9 cellular contexts compared by ENCODE assay signal in genomic region chr17:78873519-78874340, GRCh38. TPM values are rescaled to one million over a fixed set of nuclear protein-coding genes. Genes with fewer than 3 reads are reported as not detected.
A peak's percentile ranks its signal among the peaks of the same experiment; 100 is the strongest.
DNase-seq lines count a peak whose midpoint lies in the region; ATAC-seq, FAIRE-seq and TF ChIP-seq lines count a peak whose summit lies in the region.
"Had no signal": no experiment of that assay in that cellular context is flagged by ENCODE, and none has a peak within 500 bp of the region (broad histone marks: within the 10 kb centered on the region; RNA-seq: fewer than 3 reads in every experiment).

No MANE protein-coding gene starts in this region.

- H3K4me1 Mint-ChIP-seq in naive thymus-derived CD8-positive, alpha-beta T cell: peaks cover 6 to 20% (median 13%) of the 10 kb centered on the region in 4 donors

- intact Hi-C loops in K562 (cut with micrococcal nuclease) (no loop called here), transverse colon (cut with DNase I; ENCODE audit: low total_unique reads) (no loop called here)

- in situ Hi-C loops in K562 (cut with MboI) (no loop called here), transverse colon (cut with MboI; ENCODE audit: low pct_ligation_motif_present in 1 of 4, low pct_unique_long_range_greater_than_20kb in 1 of 4, low sequenced_read_pairs in 3 of 4) (no loop called here)

- H2AFZ ChIP-seq in K562 (ENCODE audit: low read depth, low read length): no peak overlapping the region

- H3K27ac ChIP-seq in K562 (ENCODE audit: extremely low read depth, low read depth, low read length): no peak overlapping the region
- H3K27ac ChIP-seq in transverse colon: peak overlapping the region in 3 of 4 donors; percentile 33 to 56 (median 38)
- H3K27ac ChIP-seq: 22Rv1 had no signal

- no peaks in the 10 kb centered on the region for H3K36me3 ChIP-seq in K562 (ENCODE audit: control insufficient read depth, insufficient read depth, low read length)
- H3K36me3 ChIP-seq in transverse colon: no peaks in the 10 kb centered on the region

- TF ChIP-seq EP300 in K562 (IDR thresholded peaks at IDR 0.05; ENCODE audit: low read length) (no peak), transverse colon (IDR thresholded peaks at IDR 0.05; ENCODE audit: low read depth) (no peak)

- TF ChIP-seq CTCF in K562 (IDR thresholded peaks at IDR 0.05 in 2 of 3, conservative IDR thresholded peaks at IDR 0.05 in 1 of 3; ENCODE audit: insufficient read depth in 2 of 3, low read depth in 1 of 3, low read length in 3 of 3) (no peak), transverse colon (IDR thresholded peaks at IDR 0.05) (no peak)

- peaks cover 6 to 7% of the 10 kb centered on the region in 2 experiments; a peak in 2 of 5 replicates for H3K4me1 ChIP-seq in K562 (replicated peaks in 1 of 2; ENCODE audit: control insufficient read depth in 2 of 2, insufficient read depth in 2 of 2, low read length in 2 of 2)
- H3K4me1 ChIP-seq in transverse colon: peaks cover 4 to 31% (median 16%) of the 10 kb centered on the region in 4 donors

- H3K27me3 ChIP-seq in K562 (ENCODE audit: control insufficient read depth in 2 of 2, insufficient read depth in 2 of 2, low read length in 2 of 2) (peaks cover 20 to 45% of the 10 kb centered on the region in 2 experiments), transverse colon (no peaks in the 10 kb centered on the region)

- H3K79me2 ChIP-seq in K562 (ENCODE audit: control insufficient read depth, insufficient read depth, low read length): no peaks in the 10 kb centered on the region

- H4K20me1 ChIP-seq in K562 (replicated peaks; ENCODE audit: control insufficient read depth, insufficient read depth, low read length): no peaks in the 10 kb centered on the region

- POLR2A ChIA-PET in K562 (lab: Yijun Ruan, JAX): interaction anchor here (0.9 kb wide), 1 partner anchor 10 kb away, joined by 3 read pairs; no protein-coding TSS in a partner anchor
- POLR2A ChIA-PET in naive thymus-derived CD8-positive, alpha-beta T cell (lab: Charles Lee): no interaction called here

- WGBS in K562 (ENCODE audit: insufficient coverage, low coverage, missing lambda C conversion rate): 8% methylated on average over 21 of the region's 21 CpGs
- 53 to 71% methylated on average over 11 to 21 of the region's 21 CpGs for WGBS in transverse colon (ENCODE audit: low coverage in 1 of 2), 2 donors

- no TSS peak for BruUV-seq in K562 (replicated peaks; lab: Mats Ljungman, UMichigan)

- H3K9me3 ChIP-seq in K562 (replicated peaks; ENCODE audit: control insufficient read depth, insufficient read depth, low read depth, low read length) (no peaks in the 10 kb centered on the region), transverse colon (no peaks in the 10 kb centered on the region)

- peak; percentile 66 for DNase-seq in DMS153 (lab: John Stamatoyannopoulos, UW)
- DNase-seq in DMS153 treated with DMSO at 0.1 percent for 48 hours (lab: John Stamatoyannopoulos, UW; ENCODE audit: unreplicated experiment): no peak
- DNase-seq in K562 (ENCODE audit: extremely low read depth in 1 of 4, low spot score in 3 of 4): no peak
- peak; percentile 44 for DNase-seq in kidney tubule cell (ENCODE audit: low spot score)
- no peak for DNase-seq in transverse colon
- no peak for DNase-seq in stimulated activated CD4-positive, alpha-beta T cell treated with anti-CD3 and anti-CD28 coated beads, Interleukin-4, amount 100 ng/mL, for 1 hour
- no peak for DNase-seq in naive thymus-derived CD8-positive, alpha-beta T cell

- TF ChIP-seq POLR2A in K562 (conservative IDR thresholded peaks at IDR 0.05) (no peak), transverse colon (IDR thresholded peaks at IDR 0.05) (no peak)

- H3K4me3 ChIP-seq in K562: no peak overlapping the region
- H3K4me3 ChIP-seq in transverse colon: no peak overlapping the region

- no peak for FAIRE-seq in K562 (lab: Jason Lieb, UNC)

- ATAC-seq in K562 (no peak), HG02970 (IDR thresholded peaks at IDR 0.05; ENCODE audit: low FRiP score, unreplicated experiment) (no peak)
- no peak for ATAC-seq in naive thymus-derived CD8-positive, alpha-beta T cell

- CTCF ChIA-PET in K562 (lab: Yijun Ruan, JAX; ENCODE audit: low intra/inter-chr PET ratio): no interaction called here

- H3K9me1 ChIP-seq in K562 (ENCODE audit: control insufficient read depth, insufficient read depth, low read length): no peaks in the 10 kb centered on the region

- no peak overlapping the region for H3K4me2 ChIP-seq in K562 (ENCODE audit: insufficient read depth, low read length)

- H3K9me3 Mint-ChIP-seq in naive thymus-derived CD8-positive, alpha-beta T cell: no peaks in the 10 kb centered on the region

- no peak for TF ChIP-seq RAD21 in K562 (CRISPR knock-in tag; conservative IDR thresholded peaks at IDR 0.05 in 1 of 2, IDR thresholded peaks at IDR 0.05 in 1 of 2)

- peak overlapping the region in 1 of 10 donors; percentile 22 for H3K27ac Mint-ChIP-seq in naive thymus-derived CD8-positive, alpha-beta T cell

- H3K4me3 Mint-ChIP-seq in naive thymus-derived CD8-positive, alpha-beta T cell: no peak overlapping the region

- H3K27me3 Mint-ChIP-seq in naive thymus-derived CD8-positive, alpha-beta T cell: peaks cover 0 to 5% (median 1%) of the 10 kb centered on the region in 5 donors

- H3K9ac ChIP-seq in K562 (ENCODE audit: insufficient read depth in 1 of 2, low read depth in 2 of 2, low read length in 2 of 2): no peak overlapping the region

- no peaks in the 10 kb centered on the region for H3K36me3 Mint-ChIP-seq in naive thymus-derived CD8-positive, alpha-beta T cell

RNA-seq across cellular contexts. Expression of gene CEP295NL, which starts 29.3 kb away (rescaled TPM):
- not detected in 2 replicates for total RNA-seq in K562 (2011; cell fraction: chromatin; rRNA removed; ENCODE audit: low replicate concordance)
- total RNA-seq in K562 (2011; cell fraction: nucleolus; rRNA removed): not detected in 2 replicates
- not detected in 2 replicates for total RNA-seq in K562 (2011; cell fraction: nucleoplasm; rRNA removed)
- total RNA-seq in K562 (2014; rRNA removed): not detected in 2 replicates
- not detected in 2 replicates for total RNA-seq in K562 (2014; rRNA removed; fragmentation: Illumina TruSeq; extraction: Trizol)
- not detected in 2 replicates for total RNA-seq in K562 (2015; rRNA removed; fragmentation: Illumina TruSeq; extraction: Trizol)
- total RNA-seq in K562 (2021): not detected in 2 replicates
- not detected in 2 replicates for polyA plus RNA-seq in K562 (2011; rRNA removed)
- not detected in 2 replicates for polyA plus RNA-seq in K562 (2011; cell fraction: cytosol; rRNA removed)
- not detected in 2 replicates for polyA plus RNA-seq in K562 (2011; cell fraction: nucleus; rRNA removed)
- not detected in 2 replicates for polyA plus RNA-seq in K562 (2012)
- polyA plus RNA-seq in K562 (2014; fragmentation: Illumina TruSeq; extraction: Trizol): not detected in 2 replicates
- polyA plus RNA-seq in K562 (2014; fragmentation: Nextera tagmentation; extraction: Ambion mirVana): not detected
- not detected in 2 replicates for polyA plus RNA-seq in K562 (2014; rRNA removed)
- not detected in 2 replicates for polyA minus RNA-seq in K562 (2011; rRNA and poly(A)+ RNA removed)
- not detected in 2 replicates for polyA minus RNA-seq in K562 (2011; cell fraction: cytosol; rRNA and poly(A)+ RNA removed)
- polyA minus RNA-seq in K562 (2011; cell fraction: nucleus; rRNA and poly(A)+ RNA removed): not detected in 2 replicates
- total RNA-seq in transverse colon: 1 to 10 TPM; 1.8 to 3.0 (median 2.5) TPM
- under 1 TPM in 1 of 2 experiments, not detected in 1; 0.86 TPM for total RNA-seq in naive thymus-derived CD8-positive, alpha-beta T cell
- not detected for polyA plus RNA-seq in naive thymus-derived CD8-positive, alpha-beta T cell

RNA-seq across cellular contexts. Expression of gene USP36, which starts 33.1 kb away (rescaled TPM):
- 148 and 235 TPM in 2 replicates for total RNA-seq in K562 (2011; cell fraction: chromatin; rRNA removed; ENCODE audit: low replicate concordance)
- total RNA-seq in K562 (2011; cell fraction: nucleolus; rRNA removed): 81.9 and 95.5 TPM in 2 replicates
- 95.0 and 103 TPM in 2 replicates for total RNA-seq in K562 (2011; cell fraction: nucleoplasm; rRNA removed)
- total RNA-seq in K562 (2014; rRNA removed) (15.1 and 18.3 TPM in 2 replicates), K562 (2014; rRNA removed; fragmentation: Illumina TruSeq; extraction: Trizol) (23.7 and 29.8 TPM in 2 replicates), K562 (2015; rRNA removed; fragmentation: Illumina TruSeq; extraction: Trizol) (18.5 and 20.8 TPM in 2 replicates), K562 (2021) (66.8 and 72.8 TPM in 2 replicates), transverse colon (10 to 100 TPM; 28.5 to 96.5 (median 63.5) TPM)
- polyA plus RNA-seq in K562 (2011; rRNA removed) (22.5 and 34.0 TPM in 2 replicates), K562 (2014; fragmentation: Illumina TruSeq; extraction: Trizol) (45.9 and 47.4 TPM in 2 replicates), K562 (2014; fragmentation: Nextera tagmentation; extraction: Ambion mirVana) (1 to 10 TPM; 6.4 to 8.5 TPM), K562 (2014; rRNA removed) (31.7 and 33.9 TPM in 2 replicates)
- 21.9 and 24.7 TPM in 2 replicates for polyA plus RNA-seq in K562 (2011; cell fraction: cytosol; rRNA removed)
- 99.8 and 123 TPM in 2 replicates for polyA plus RNA-seq in K562 (2011; cell fraction: nucleus; rRNA removed)
- polyA plus RNA-seq in K562 (2012): 45.4 and 46.5 TPM in 2 replicates
- 34.2 and 37.2 TPM in 2 replicates for polyA minus RNA-seq in K562 (2011; rRNA and poly(A)+ RNA removed)
- polyA minus RNA-seq in K562 (2011; cell fraction: cytosol; rRNA and poly(A)+ RNA removed): 21.8 and 26.1 TPM in 2 replicates
- 26.8 and 40.4 TPM in 2 replicates for polyA minus RNA-seq in K562 (2011; cell fraction: nucleus; rRNA and poly(A)+ RNA removed)
- 100 to 1,000 TPM; 151 to 156 TPM for total RNA-seq in naive thymus-derived CD8-positive, alpha-beta T cell
- polyA plus RNA-seq in naive thymus-derived CD8-positive, alpha-beta T cell: 10 to 100 TPM; 27.5 to 45.1 (median 36.7) TPM

RNA-seq across cellular contexts. Expression of gene TIMP2, which starts 51.5 kb away (rescaled TPM):
- not detected in 2 replicates for total RNA-seq in K562 (2011; cell fraction: chromatin; rRNA removed; ENCODE audit: low replicate concordance)
- total RNA-seq in K562 (2011; cell fraction: nucleolus; rRNA removed): not detected in 2 replicates
- not detected in 2 replicates for total RNA-seq in K562 (2011; cell fraction: nucleoplasm; rRNA removed)
- total RNA-seq in K562 (2014; rRNA removed): not detected in 2 replicates
- total RNA-seq in K562 (2014; rRNA removed; fragmentation: Illumina TruSeq; extraction: Trizol): not detected in 2 replicates
- total RNA-seq in K562 (2015; rRNA removed; fragmentation: Illumina TruSeq; extraction: Trizol): not detected in 2 replicates
- total RNA-seq in K562 (2021): 0.49 and 0.55 TPM in 2 replicates
- not detected in 2 replicates for polyA plus RNA-seq in K562 (2011; rRNA removed)
- polyA plus RNA-seq in K562 (2011; cell fraction: cytosol; rRNA removed): 0.01 and 0.03 TPM in 2 replicates
- not detected in 2 replicates for polyA plus RNA-seq in K562 (2011; cell fraction: nucleus; rRNA removed)
- polyA plus RNA-seq in K562 (2012): 0.06 TPM in 1 of 2 replicates, not detected in the other
- polyA plus RNA-seq in K562 (2014; fragmentation: Illumina TruSeq; extraction: Trizol): not detected in 2 replicates
- not detected for polyA plus RNA-seq in K562 (2014; fragmentation: Nextera tagmentation; extraction: Ambion mirVana)
- not detected in 2 replicates for polyA plus RNA-seq in K562 (2014; rRNA removed)
- not detected in 2 replicates for polyA minus RNA-seq in K562 (2011; rRNA and poly(A)+ RNA removed)
- not detected in 2 replicates for polyA minus RNA-seq in K562 (2011; cell fraction: cytosol; rRNA and poly(A)+ RNA removed)
- polyA minus RNA-seq in K562 (2011; cell fraction: nucleus; rRNA and poly(A)+ RNA removed): not detected in 2 replicates
- total RNA-seq in transverse colon: 10 to 100 TPM; 32.2 to 70.7 (median 54.6) TPM
- 1 to 10 TPM; 6.2 to 7.3 TPM for total RNA-seq in naive thymus-derived CD8-positive, alpha-beta T cell
- under 1 TPM; 0.22 to 0.75 (median 0.60) TPM for polyA plus RNA-seq in naive thymus-derived CD8-positive, alpha-beta T cell

Comparison
In these comparisons a context has a peak if more than half of its experiments do, and no peak if none do; other contexts are left out.
1. DNase-seq: peak in DMS153 (single experiment) and kidney tubule cell (single experiment); none in DMS153 treated with DMSO at 0.1 percent for 48 hours (single experiment), K562 (0 of 4), transverse colon (single experiment), stimulated activated CD4-positive, alpha-beta T cell treated with anti-CD3 and anti-CD28 coated beads, Interleukin-4, amount 100 ng/mL, for 1 hour (single experiment) and naive thymus-derived CD8-positive, alpha-beta T cell (0 of 10).
2. RNA of gene TIMP2, which starts 51.5 kb away (total RNA-seq): 32.2 to 70.7 TPM in transverse colon and 6.2 to 7.3 TPM in naive thymus-derived CD8-positive, alpha-beta T cell; 0.49 to 0.55 TPM in K562; every median in the first group is over 4 times any median in the second.